In genomic region chr2:15971831-15972522, GRCh38 we compare ENCODE assay signal across 25 cellular contexts. TPM values are rescaled to one million over a fixed set of nuclear protein-coding genes. Genes with fewer than 3 reads are reported as not detected.
"Had no signal": no experiment of that assay in that cellular context is flagged by ENCODE, and none has a peak within 500 bp of the region (broad histone marks: within the 10 kb centered on the region; RNA-seq: fewer than 3 reads in every experiment).

No MANE protein-coding gene starts in this region.

- H3K9me3 ChIP-seq: MG63, SJCRH30 had no signal

- H3K9me3 Mint-ChIP-seq: T-helper 1 cell treated with Interleukin-12 subunit alpha and Interleukin-12 subunit beta and Interleukin-4 antibody, amounts not matched to agents 30 μg/mL and 1 μg/mL, for 36 hours had no signal

- H3K4me3 ChIP-seq: MG63, SJCRH30, SK-N-MC had no signal

- H3K27me3 ChIP-seq: MG63, SJCRH30 had no signal

- H3K27ac ChIP-seq: RWPE1, SJCRH30, SK-N-MC had no signal

- H3K36me3 ChIP-seq: MG63, SJCRH30 had no signal

- DNase-seq: KBM-7, MG63, NCI-H1092, NCI-H1105 treated with DMSO at 0.1 percent for 48 hours, NCI-H1417 treated with DMSO at 0.1 percent for 48 hours, NCI-H146, NCI-H187, NCI-H2029, NCI-H2081 treated with DMSO at 0.1 percent for 48 hours, NCI-H2171, NCI-H446, NCI-H510A, NCI-H524 treated with DMSO at 0.1 percent for 48 hours, NCI-H69, NCI-H774, PC-3, SHP77, SJCRH30 had no signal

- H3K27ac Mint-ChIP-seq: T-helper 1 cell treated with Interleukin-12 subunit alpha and Interleukin-12 subunit beta and Interleukin-4 antibody, amounts not matched to agents 30 μg/mL and 1 μg/mL, for 36 hours had no signal

- H3K4me3 Mint-ChIP-seq: T-helper 1 cell treated with Interleukin-12 subunit alpha and Interleukin-12 subunit beta and Interleukin-4 antibody, amounts not matched to agents 30 μg/mL and 1 μg/mL, for 36 hours had no signal

- ATAC-seq: Panc1, PC-3 had no signal

RNA-seq across cellular contexts. Expression of gene MYCN, which starts 31.6 kb away (rescaled TPM):
- total RNA-seq: HT-29, LHCN-M2, OCI-LY7, PC-3 had no signal
